Comparison of ENCODE assay signal across 38 cellular contexts in genomic region chr17:58148609-58149008, GRCh38. TPM values are rescaled to one million over a fixed set of nuclear protein-coding genes. Genes with fewer than 3 reads are reported as not detected.
"Had no signal": no experiment of that assay in that cellular context is flagged by ENCODE, and none has a peak within 500 bp of the region (broad histone marks: within the 10 kb centered on the region; RNA-seq: fewer than 3 reads in every experiment).

No MANE protein-coding gene starts in this region.

- DNase-seq: Karpas-422, Kasumi-1, MG63, MM.1S, MV-4-11, NCI-H1048, NCI-H1092, NCI-H1092 treated with DMSO at 0.1 percent for 48 hours, NCI-H1105, NCI-H1105 treated with DMSO at 0.1 percent for 48 hours, NCI-H1417, NCI-H1417 treated with DMSO at 0.1 percent for 48 hours, NCI-H1436, NCI-H1436 treated with DMSO at 0.1 percent for 48 hours, NCI-H146, NCI-H1694, NCI-H1694 treated with DMSO at 0.1 percent for 48 hours, NCI-H187, NCI-H187 treated with DMSO at 0.1 percent for 48 hours, NCI-H1930, NCI-H2029, NCI-H2029 treated with DMSO at 0.1 percent for 48 hours, NCI-H2081, NCI-H2081 treated with DMSO at 0.1 percent for 48 hours, NCI-H2107, NCI-H2171, NCI-H2171 treated with DMSO at 0.1 percent for 48 hours, NCI-H2227 treated with DMSO at 0.1 percent for 48 hours, NCI-H226, NCI-H345, NCI-H446, NCI-H446 treated with DMSO at 0.1 percent for 48 hours, NCI-H510A, NCI-H510A treated with DMSO at 0.1 percent for 48 hours had no signal

- H3K36me3 ChIP-seq: MG63 had no signal

- H3K4me3 ChIP-seq: MG63 had no signal

RNA-seq across cellular contexts. Expression of gene OR4D1, which starts 0.4 kb away (rescaled TPM):
- total RNA-seq: LHCN-M2, M059J, MCF 10A, NCI-H460 had no signal

RNA-seq across cellular contexts. Expression of gene OR4D2, which starts 18.2 kb away (rescaled TPM):
- total RNA-seq: LHCN-M2, M059J, MCF 10A, NCI-H460 had no signal

RNA-seq across cellular contexts. Expression of gene EPX, which starts 43.9 kb away (rescaled TPM):
- total RNA-seq: LHCN-M2, M059J, MCF 10A, NCI-H460 had no signal
